In genomic region chr14:102772781-102773570, GRCh38 we compare ENCODE assay signal across 8 cellular contexts. TPM values are rescaled to one million over a fixed set of nuclear protein-coding genes. Genes with fewer than 3 reads are reported as not detected.
A peak's percentile ranks its signal among the peaks of the same experiment; 100 is the strongest.
DNase-seq lines count a peak whose midpoint lies in the region; ATAC-seq and TF ChIP-seq lines count a peak whose summit lies in the region.

No MANE protein-coding gene starts in this region.

- H4K5ac ChIP-seq in IMR-90 (ENCODE audit: low read depth, low read length) = no peak overlapping the region

- H3K27ac ChIP-seq in IMR-90 (ENCODE audit: insufficient read depth, low read length) (no peak overlapping the region), upper lobe of left lung (no peak overlapping the region), left ventricle myocardium inferior (replicated peaks) (no peak overlapping the region)

- CTCF ChIA-PET in IMR-90 (lab: Yijun Ruan, JAX) = interaction anchor here (0.7 to 1.1 kb wide), 2 partner anchors 23 to 84 kb away, joined by 3 to 4 read pairs; no protein-coding TSS in a partner anchor

- H4K8ac ChIP-seq in IMR-90 (ENCODE audit: low read depth in 2 of 2, low read length in 2 of 2) = no peak overlapping the region

- no peak overlapping the region for H2AK9ac ChIP-seq in IMR-90 (replicated peaks; ENCODE audit: low read depth, low read length, poor library complexity)

- H3K27ac Mint-ChIP-seq in T-helper 2 cell treated with Interferon-gamma antibody and Interleukin-4, amounts not matched to agents 5 μg/mL and 100 μg/mL, for 36 hours = peak overlapping the region; percentile 72

- 57% methylated on average over 5 of the region's 22 CpGs; no CpG with 5 or more reads in 1 of the 2 experiments for WGBS in IMR-90 (ENCODE audit: extremely low coverage in 2 of 2, insufficient read length in 1 of 2), 2 experiments
- 68 to 70% methylated on average over 22 of the region's 22 CpGs for WGBS in upper lobe of left lung, 2 donors

- H3K4me2 ChIP-seq in IMR-90 (ENCODE audit: low read depth, low read length) = no peak overlapping the region

- H2BK120ac ChIP-seq in IMR-90 (ENCODE audit: low read depth, low read length) = no peak overlapping the region

- no peak overlapping the region for H3K4ac ChIP-seq in IMR-90 (ENCODE audit: low read depth, low read length)

- TF ChIP-seq CTCF in IMR-90 (conservative IDR thresholded peaks at IDR 0.05; ENCODE audit: low read depth, low read length) (peak; percentile 28; the same call in 1 of the 2 replicates), upper lobe of left lung (IDR thresholded peaks at IDR 0.05) (no peak), left ventricle myocardium inferior (IDR thresholded peaks at IDR 0.05; ENCODE audit: borderline replicate concordance) (no peak)

- no peak overlapping the region for H3K4me3 Mint-ChIP-seq in T-helper 2 cell treated with Interferon-gamma antibody and Interleukin-4, amounts not matched to agents 5 μg/mL and 100 μg/mL, for 36 hours

- H3K23ac ChIP-seq in IMR-90 (ENCODE audit: low read depth, low read length) = no peak overlapping the region

- H3K4me1 ChIP-seq in IMR-90 (ENCODE audit: control insufficient read depth, insufficient read depth, low read length) = peaks cover 7% of the 10 kb centered on the region
- peaks cover 3 to 14% (median 6%) of the 10 kb centered on the region in 4 donors for H3K4me1 ChIP-seq in upper lobe of left lung
- H3K4me1 ChIP-seq in left ventricle myocardium inferior = peaks cover 2% of the 10 kb centered on the region

- TF ChIP-seq POLR2A in IMR-90 (IDR thresholded peaks at IDR 0.05; ENCODE audit: low read depth, low read length) = no peak
- no peak for TF ChIP-seq POLR2A in upper lobe of left lung (IDR thresholded peaks at IDR 0.05)

- intact Hi-C loops in IMR-90 (cut with micrococcal nuclease) = loop anchor here (10.0 kb wide), 1 partner anchor 178 kb away; the partner anchor contains the start of gene RCOR1
- intact Hi-C loops in left ventricle myocardium inferior (cut with micrococcal nuclease) = no loop called here

- no peak for TF ChIP-seq RAD21 in IMR-90 (IDR thresholded peaks at IDR 0.05; ENCODE audit: low read length)

- H3K56ac ChIP-seq in IMR-90 (ENCODE audit: extremely low read depth, insufficient read depth, low read length) = no peak overlapping the region

- no peaks in the 10 kb centered on the region for H3K9me3 Mint-ChIP-seq in T-helper 2 cell treated with Interferon-gamma antibody and Interleukin-4, amounts not matched to agents 5 μg/mL and 100 μg/mL, for 36 hours

- no peaks in the 10 kb centered on the region for H3K27me3 Mint-ChIP-seq in T-helper 2 cell treated with Interferon-gamma antibody and Interleukin-4, amounts not matched to agents 5 μg/mL and 100 μg/mL, for 36 hours (ENCODE audit: low read depth)

- H3K36me3 ChIP-seq in IMR-90 (ENCODE audit: control insufficient read depth, insufficient read depth, low read length) = no peaks in the 10 kb centered on the region
- no peaks in the 10 kb centered on the region for H3K36me3 ChIP-seq in upper lobe of left lung
- H3K36me3 ChIP-seq in left ventricle myocardium inferior = no peaks in the 10 kb centered on the region

- H3K9me1 ChIP-seq in IMR-90 (ENCODE audit: insufficient read depth, low read length) = peaks cover 12% of the 10 kb centered on the region; the same call in 1 of the 2 replicates

- TF ChIP-seq EP300 in upper lobe of left lung (IDR thresholded peaks at IDR 0.05) = no peak

- BruUV-seq in IMR-90 (replicated peaks; lab: Mats Ljungman, UMichigan) = no TSS peak

- POLR2A ChIA-PET in IMR-90 (lab: Charles Lee; ENCODE audit: unreplicated experiment) = no interaction called here

- H3K14ac ChIP-seq in IMR-90 (replicated peaks; ENCODE audit: low read depth, low read length) = no peak overlapping the region

- no peak overlapping the region for H2BK15ac ChIP-seq in IMR-90 (ENCODE audit: low read depth, low read length)

- ATAC-seq in IMR-90 (ENCODE audit: low read depth) = no peak
- ATAC-seq in GM21367 (IDR thresholded peaks at IDR 0.05; ENCODE audit: unreplicated experiment) = no peak
- no peak for ATAC-seq in upper lobe of left lung (ENCODE audit: low FRiP score in 2 of 2)

- H3K18ac ChIP-seq in IMR-90 (ENCODE audit: low read depth, low read length) = no peak overlapping the region

- dilution Hi-C loops in IMR-90 (cut with HindIII; ENCODE audit: low sequenced_read_pairs, unreplicated experiment) = no loop called here

- no peaks in the 10 kb centered on the region for H4K20me1 ChIP-seq in IMR-90 (ENCODE audit: insufficient read depth, low read length)

- no peak overlapping the region for H2AK5ac ChIP-seq in IMR-90 (ENCODE audit: low read depth, low read length)

- H3K79me1 ChIP-seq in IMR-90 (ENCODE audit: low read depth in 1 of 2, low read length in 2 of 2) = 0 out of 4 replicates have a peak, but pooled peaks cover 0 to 4% of the 10 kb centered on the region in 2 experiments

- no peak overlapping the region for H3K9ac ChIP-seq in IMR-90 (ENCODE audit: low read depth, low read length)

- in situ Hi-C loops in IMR-90 (cut with MboI; ENCODE audit: low sequenced_read_pairs) = loop anchor here (10.0 kb wide), 1 partner anchor 142 kb away; no protein-coding TSS in a partner anchor

- DNase-seq in DMS53 (lab: John Stamatoyannopoulos, UW) (peak; percentile 68), DMS53 treated with DMSO at 0.1 percent for 48 hours (lab: John Stamatoyannopoulos, UW; ENCODE audit: unreplicated experiment) (no peak), IMR-90 (no peak), myocyte (ENCODE audit: low read depth) (peak; percentile 28), upper lobe of left lung (no peak), left ventricle myocardium inferior (no peak)
- DNase-seq in T-helper 2 cell treated with Interferon-gamma antibody and Interleukin-4, amounts not matched to agents 5 μg/mL and 100 μg/mL, for 36 hours (ENCODE audit: low spot score) = no peak

- H3K4me3 ChIP-seq in IMR-90 (ENCODE audit: insufficient read depth, low read depth, low read length) = no peak overlapping the region
- no peak overlapping the region for H3K4me3 ChIP-seq in upper lobe of left lung
- H3K4me3 ChIP-seq in left ventricle myocardium inferior = no peak overlapping the region

- peak overlapping the region; percentile 79 for H2AFZ ChIP-seq in IMR-90 (replicated peaks; ENCODE audit: low read length, poor library complexity)

- no peak overlapping the region for H2BK5ac ChIP-seq in IMR-90 (ENCODE audit: low read depth, low read length, poor library complexity, severe bottlenecking)

- H2BK20ac ChIP-seq in IMR-90 (ENCODE audit: low read depth, low read length) = no peak overlapping the region

- peaks cover 18% of the 10 kb centered on the region for H3K4me1 Mint-ChIP-seq in T-helper 2 cell treated with Interferon-gamma antibody and Interleukin-4, amounts not matched to agents 5 μg/mL and 100 μg/mL, for 36 hours (ENCODE audit: low read depth)

- no peaks in the 10 kb centered on the region for H3K36me3 Mint-ChIP-seq in T-helper 2 cell treated with Interferon-gamma antibody and Interleukin-4, amounts not matched to agents 5 μg/mL and 100 μg/mL, for 36 hours (ENCODE audit: low read depth)

- H3K9me3 ChIP-seq in IMR-90 (ENCODE audit: control insufficient read depth, insufficient read depth, low read length) (no peaks in the 10 kb centered on the region), upper lobe of left lung (no peaks in the 10 kb centered on the region), left ventricle myocardium inferior (replicated peaks) (no peaks in the 10 kb centered on the region)

- H3K27me3 ChIP-seq in IMR-90 (ENCODE audit: control insufficient read depth, insufficient read depth, low read length) = peaks cover 12% of the 10 kb centered on the region
- no peaks in the 10 kb centered on the region for H3K27me3 ChIP-seq in upper lobe of left lung
- H3K27me3 ChIP-seq in left ventricle myocardium inferior (ENCODE audit: low read depth) = peaks cover 22% of the 10 kb centered on the region

- no peak overlapping the region for H4K91ac ChIP-seq in IMR-90 (ENCODE audit: insufficient read depth, low read depth, low read length)

TF ChIP-seq in IMR-90, 13 proteins besides CTCF, POLR2A, EP300 and RAD21:
- TF ChIP-seq CEBPB (IDR thresholded peaks at IDR 0.05; ENCODE audit: low read depth, low read length) = no peak
- TF ChIP-seq MAFK (IDR thresholded peaks at IDR 0.05; ENCODE audit: low read depth, low read length) = no peak
- no peak for TF ChIP-seq NFE2L2 (IDR thresholded peaks at IDR 0.05; ENCODE audit: low read depth, low read length)
- TF ChIP-seq FOS (IDR thresholded peaks at IDR 0.05; ENCODE audit: low read depth, low read length) = no peak
- no peak for TF ChIP-seq RCOR1 (IDR thresholded peaks at IDR 0.05; ENCODE audit: insufficient replicate concordance, low read length)
- no peak for TF ChIP-seq RFX5 (IDR thresholded peaks at IDR 0.05; ENCODE audit: low read depth, low read length)
- TF ChIP-seq ELK1 (IDR thresholded peaks at IDR 0.05; ENCODE audit: borderline replicate concordance, low read depth, low read length) = no peak
- TF ChIP-seq BHLHE40 (IDR thresholded peaks at IDR 0.05; ENCODE audit: low read depth, low read length) = no peak
- no peak for TF ChIP-seq MXI1 (IDR thresholded peaks at IDR 0.05; ENCODE audit: borderline replicate concordance, low read depth, low read length)

RNA-seq across cellular contexts. Expression of gene TRAF3, which starts 4.3 kb away (rescaled TPM):
- total RNA-seq in IMR-90 (2012; rRNA removed) = 25.3 and 25.6 TPM in 2 replicates
- polyA plus RNA-seq in IMR-90 (2012; rRNA removed) = 21.2 TPM in 2 replicates
- 10.5 and 14.4 TPM in 2 replicates for polyA plus RNA-seq in IMR-90 (2012; cell fraction: cytosol; rRNA removed)
- 29.8 and 31.8 TPM in 2 replicates for polyA plus RNA-seq in IMR-90 (2012; cell fraction: nucleus; rRNA removed; ENCODE audit: low replicate concordance)
- 11.8 and 13.9 TPM in 2 replicates for total RNA-seq in myocyte
- polyA plus RNA-seq in myocyte (2012) = 10.8 TPM
- 10 to 100 TPM; 14.7 to 45.4 (median 22.1) TPM for total RNA-seq in upper lobe of left lung
- total RNA-seq in left ventricle myocardium inferior = 11.3 TPM

Comparison
In these comparisons a context has a peak if more than half of its experiments do, and no peak if none do; other contexts are left out.
1. DNase-seq: peak in DMS53 (single experiment) and myocyte (single experiment); none in DMS53 treated with DMSO at 0.1 percent for 48 hours (single experiment), IMR-90 (single experiment), T-helper 2 cell treated with Interferon-gamma antibody and Interleukin-4, amounts not matched to agents 5 μg/mL and 100 μg/mL, for 36 hours (single experiment), upper lobe of left lung (0 of 2) and left ventricle myocardium inferior (single experiment).